ENCODE assay signal across 8 cellular contexts in genomic region chr5:140557136-140557805, GRCh38. TPM values are rescaled to one million over a fixed set of nuclear protein-coding genes. Genes with fewer than 3 reads are reported as not detected.
A peak's percentile ranks its signal among the peaks of the same experiment; 100 is the strongest.
DNase-seq lines count a peak whose midpoint lies in the region; ATAC-seq and TF ChIP-seq lines count a peak whose summit lies in the region.

Gene SRA1, minus strand, starts transcription at chr5:140557473. Its CDS starts 21 bp downstream, at chr5:140557452.

- CTCF ChIA-PET in AG04450 (lab: Charles Lee), result interaction anchor here (1.0 to 4.0 kb wide), 2 partner anchors 10 to 76 kb away, joined by 3 to 17 read pairs; partner anchors contain the start of genes CD14 and EIF4EBP3
- CTCF ChIA-PET in WTC11 (lab: Charles Lee), result interaction anchor here (1.0 to 2.1 kb wide), 6 partner anchors 10 to 317 kb away, joined by 3 to 16 read pairs (median 4); partner anchors contain the start of gene EIF4EBP3

- peak within 1 kb of the TSS; percentile 88 for H3K27ac Mint-ChIP-seq in WTC11

- peak; percentile 65 for DNase-seq in AG04450 (ENCODE audit: low read depth, low spot score)
- peak; percentile 95 for DNase-seq in NCI-H2196 (lab: John Stamatoyannopoulos, UW; ENCODE audit: unreplicated experiment)
- peak; percentile 95 for DNase-seq in WTC11 (ENCODE audit: low spot score)
- DNase-seq in cardiac fibroblast (ENCODE audit: low read depth in 2 of 2), result peak; percentile 90 to 92
- peak; percentile 96 for DNase-seq in inferior parietal cortex (ENCODE audit: extremely low spot score)
- DNase-seq in spleen, result peak; percentile 98

- H3K4me1 Mint-ChIP-seq in WTC11, result peaks cover 24% of the 10 kb centered on the region

- WGBS in spleen, 5 donors, result 0 to 1% (median 1%) methylated on average over 17 to 46 of the region's 46 CpGs

- ATAC-seq in GM18873 (IDR thresholded peaks at IDR 0.05; ENCODE audit: low FRiP score, unreplicated experiment), result peak; percentile 92
- peak; percentile 97 for ATAC-seq in HG03135 (IDR thresholded peaks at IDR 0.05; ENCODE audit: unreplicated experiment)
- peak; percentile 94 for ATAC-seq in WTC11

- peak within 1 kb of the TSS; percentile 83 for H3K4me3 ChIP-seq in AG04450 (ENCODE audit: low read depth, low read length)
- peak within 1 kb of the TSS; percentile 81 to 86 for H3K4me3 ChIP-seq in cardiac fibroblast (replicated peaks in 1 of 2; ENCODE audit: low read depth in 2 of 2, low read length in 2 of 2)
- H3K4me3 ChIP-seq in spleen, result peak within 1 kb of the TSS; percentile 53 to 90 (median 70)

- peaks cover 3% of the 10 kb centered on the region; the same call in 1 of the 2 replicates for H3K9me3 ChIP-seq in AG04450 (ENCODE audit: control insufficient read depth, insufficient read depth, low read length)
- no peaks in the 10 kb centered on the region for H3K9me3 ChIP-seq in spleen

- POLR2A ChIA-PET in AG04450 (lab: Yijun Ruan, JAX) (interaction anchor here (0.5 to 2.5 kb wide), 9 partner anchors 10 to 161 kb away, joined by 3 to 42 read pairs (median 5); partner anchors contain the start of genes EIF4EBP3, HARS1, HARS2 and IK), WTC11 (lab: Charles Lee) (interaction anchor here (0.6 to 3.8 kb wide), 9 partner anchors 8 to 156 kb away, joined by 3 to 47 read pairs (median 3); partner anchors contain the start of genes ANKHD1, DND1, EIF4EBP3 and IK)

- peaks cover 20% of the 10 kb centered on the region for H3K36me3 Mint-ChIP-seq in WTC11

- H3K27me3 Mint-ChIP-seq in WTC11 (ENCODE audit: low read depth), result no peaks in the 10 kb centered on the region; the same call in 1 of the 2 replicates

- H3K36me3 ChIP-seq in spleen, result peaks cover 0 to 46% (median 4%) of the 10 kb centered on the region in 6 donors

- TF ChIP-seq POLR2A in spleen (IDR thresholded peaks at IDR 0.05), result peak; percentile 68 to 83 (median 70)

- H3K9me3 Mint-ChIP-seq in WTC11, result no peaks in the 10 kb centered on the region

- H3K4me1 ChIP-seq in spleen, result peaks cover 17 to 69% (median 48%) of the 10 kb centered on the region in 6 donors

- H3K4me3 Mint-ChIP-seq in WTC11, result peak within 1 kb of the TSS; percentile 87

- H3K27me3 ChIP-seq in AG04450 (ENCODE audit: control insufficient read depth, insufficient read depth, low read length) (no peaks in the 10 kb centered on the region), spleen (replicated peaks in 1 of 7) (no peaks in the 10 kb centered on the region)

- intact Hi-C loops in spleen (cut with DNase I; ENCODE audit: low total_unique reads), result no loop called here

- H3K27ac ChIP-seq in AG04450 (ENCODE audit: low read depth, low read length) (peak within 1 kb of the TSS; percentile 92), spleen (peak within 1 kb of the TSS; percentile 73 to 95 (median 91))

- TF ChIP-seq CTCF in AG04450 (IDR thresholded peaks at IDR 0.05; ENCODE audit: low read depth, low read length) (no peak), WTC11 (IDR thresholded peaks at IDR 0.05) (no peak), cardiac fibroblast (IDR thresholded peaks at IDR 0.05; ENCODE audit: low read depth, low read length) (peak; percentile 9), spleen (IDR thresholded peaks at IDR 0.05 in 8 of 11, conservative IDR thresholded peaks at IDR 0.05 in 3 of 11) (peak in 1 of 11 experiments; percentile 15)

TF ChIP-seq in WTC11, 78 proteins besides CTCF, POLR2A, EP300 and RAD21 (continues in another document):
- no peak for TF ChIP-seq ZNF396 (CRISPR knock-in tag; IDR thresholded peaks at IDR 0.05; ENCODE audit: borderline replicate concordance)
- no peak; the same call in 1 of the 2 replicates for TF ChIP-seq IRF1 (CRISPR knock-in tag; IDR thresholded peaks at IDR 0.05)
- TF ChIP-seq FOXP1 (CRISPR knock-in tag; IDR thresholded peaks at IDR 0.05; ENCODE audit: borderline replicate concordance), result peak; percentile 87
- TF ChIP-seq E2F4 (CRISPR knock-in tag; IDR thresholded peaks at IDR 0.05; ENCODE audit: borderline replicate concordance, low read depth), result no peak
- TF ChIP-seq JAZF1 (CRISPR knock-in tag; IDR thresholded peaks at IDR 0.05), result no peak
- no peak for TF ChIP-seq ERG (CRISPR knock-in tag; IDR thresholded peaks at IDR 0.05)
- TF ChIP-seq TEAD4 (CRISPR knock-in tag; IDR thresholded peaks at IDR 0.05), result no peak
- no peak for TF ChIP-seq ZNF219 (CRISPR knock-in tag; IDR thresholded peaks at IDR 0.05; ENCODE audit: borderline replicate concordance)
- 0 out of 2 replicates have a peak, but pooled peaks have one; percentile 81 for TF ChIP-seq TEAD1 (CRISPR knock-in tag; IDR thresholded peaks at IDR 0.05)
- TF ChIP-seq TP53 (CRISPR knock-in tag; IDR thresholded peaks at IDR 0.05), result peak; percentile 78; the same call in 1 of the 2 replicates
- peak; percentile 10; the same call in 1 of the 2 replicates for TF ChIP-seq E2F5 (CRISPR knock-in tag; IDR thresholded peaks at IDR 0.05)
- TF ChIP-seq GABPB1 (CRISPR knock-in tag; IDR thresholded peaks at IDR 0.05), result peak; percentile 88
- no peak for TF ChIP-seq ELF4 (CRISPR knock-in tag; IDR thresholded peaks at IDR 0.05; ENCODE audit: low read depth)
- peak; percentile 77; the same call in 1 of the 2 replicates for TF ChIP-seq EMX1 (CRISPR knock-in tag; IDR thresholded peaks at IDR 0.05)
- no peak for TF ChIP-seq CBFB (CRISPR knock-in tag; IDR thresholded peaks at IDR 0.05; ENCODE audit: low read depth)
- no peak for TF ChIP-seq PREB (CRISPR knock-in tag; IDR thresholded peaks at IDR 0.05; ENCODE audit: borderline replicate concordance)
- TF ChIP-seq MAX (CRISPR knock-in tag; IDR thresholded peaks at IDR 0.05), result peak; percentile 72
- no peak for TF ChIP-seq IRF2 (CRISPR knock-in tag; IDR thresholded peaks at IDR 0.05; ENCODE audit: borderline replicate concordance, low read depth)
- TF ChIP-seq JUN (CRISPR knock-in tag; IDR thresholded peaks at IDR 0.05), result no peak; the same call in 1 of the 2 replicates
- TF ChIP-seq NFYB (CRISPR knock-in tag; conservative IDR thresholded peaks at IDR 0.05; ENCODE audit: low read depth), result no peak
- TF ChIP-seq ZNF121 (CRISPR knock-in tag; IDR thresholded peaks at IDR 0.05), result 0 out of 2 replicates have a peak, but pooled peaks have one; percentile 11
- no peak for TF ChIP-seq ZNF263 (CRISPR knock-in tag; IDR thresholded peaks at IDR 0.05; ENCODE audit: low read depth)
- TF ChIP-seq ATF1 (CRISPR knock-in tag; IDR thresholded peaks at IDR 0.05), result no peak
- TF ChIP-seq GTF2I (CRISPR knock-in tag; conservative IDR thresholded peaks at IDR 0.05), result no peak
- no peak for TF ChIP-seq RORB (CRISPR knock-in tag; IDR thresholded peaks at IDR 0.05)

RNA-seq across cellular contexts. Expression of gene SRA1, which starts in this region (rescaled TPM):
- polyA plus RNA-seq in AG04450 (2011; rRNA removed), result 52.3 and 52.8 TPM in 2 replicates
- 32.4 and 35.9 TPM in 2 replicates for polyA minus RNA-seq in AG04450 (2011; rRNA and poly(A)+ RNA removed)
- total RNA-seq in WTC11 (2021), result 34.5 to 37.8 TPM (median 34.6 TPM) in 3 replicates
- 10 to 100 TPM; 22.9 to 33.5 (median 25.4) TPM for total RNA-seq in spleen
- polyA plus RNA-seq in spleen, result 10 to 100 TPM; 32.6 to 42.1 (median 36.6) TPM

Comparison
In these comparisons a context has a peak if more than half of its experiments do, and no peak if none do; other contexts are left out.
1. Peak in every context shown above with its lines: DNase-seq, ATAC-seq, H3K4me3 ChIP-seq and H3K27ac ChIP-seq.